In genomic region chr10:48307584-48307983, GRCh38 we compare ENCODE assay signal across 8 cellular contexts. TPM values are rescaled to one million over a fixed set of nuclear protein-coding genes. Genes with fewer than 3 reads are reported as not detected.
A peak's percentile ranks its signal among the peaks of the same experiment; 100 is the strongest.
DNase-seq lines count a peak whose midpoint lies in the region; ATAC-seq and TF ChIP-seq lines count a peak whose summit lies in the region.

No MANE protein-coding gene starts in this region.

- H3K4me1 Mint-ChIP-seq in chondrocyte (ENCODE audit: low read depth) = peaks cover 32% of the 10 kb centered on the region
- H3K4me1 Mint-ChIP-seq in naive thymus-derived CD8-positive, alpha-beta T cell = peaks cover 25 to 46% (median 38%) of the 10 kb centered on the region in 4 donors

- peak overlapping the region; percentile 65 for H3K4me3 Mint-ChIP-seq in chondrocyte (ENCODE audit: unreplicated experiment)
- peak overlapping the region; percentile 76 to 94 (median 86) for H3K4me3 Mint-ChIP-seq in naive thymus-derived CD8-positive, alpha-beta T cell

- peak overlapping the region; percentile 4 for H3K27ac Mint-ChIP-seq in chondrocyte (ENCODE audit: unreplicated experiment)
- H3K27ac Mint-ChIP-seq in naive thymus-derived CD8-positive, alpha-beta T cell = peak overlapping the region; percentile 13 to 94 (median 89)

- H3K4me1 ChIP-seq in BE2C = peaks cover 3% of the 10 kb centered on the region; the same call in 1 of the 2 replicates

- POLR2A ChIA-PET in naive thymus-derived CD8-positive, alpha-beta T cell (lab: Charles Lee) = no interaction called here

- no peaks in the 10 kb centered on the region for H3K27me3 Mint-ChIP-seq in chondrocyte (ENCODE audit: low read depth)
- H3K27me3 Mint-ChIP-seq in naive thymus-derived CD8-positive, alpha-beta T cell = no peaks in the 10 kb centered on the region

- TF ChIP-seq CTCF in BE2C (IDR thresholded peaks at IDR 0.05; ENCODE audit: low read depth, low read length) (no peak), chondrocyte (IDR thresholded peaks at IDR 0.05) (no peak)

- H3K4me3 ChIP-seq in BE2C (ENCODE audit: low read depth, low read length) = peak overlapping the region; percentile 78

- H3K27me3 ChIP-seq in BE2C = no peaks in the 10 kb centered on the region

- H3K36me3 Mint-ChIP-seq in chondrocyte (ENCODE audit: low read depth) = no peaks in the 10 kb centered on the region
- no peaks in the 10 kb centered on the region for H3K36me3 Mint-ChIP-seq in naive thymus-derived CD8-positive, alpha-beta T cell

- DNase-seq in BE2C (no peak), Kasumi-1 (lab: John Stamatoyannopoulos, UW) (peak; percentile 17 to 41), chondrocyte (ENCODE audit: low spot score) (no peak), ureter (ENCODE audit: low spot score) (no peak)
- DNase-seq in naive thymus-derived CD8-positive, alpha-beta T cell = no peak

- no peaks in the 10 kb centered on the region for H3K36me3 ChIP-seq in BE2C

- H3K9me3 ChIP-seq in BE2C = no peaks in the 10 kb centered on the region

- ATAC-seq in naive thymus-derived CD8-positive, alpha-beta T cell = no peak
- no peak for ATAC-seq in GM18870 (IDR thresholded peaks at IDR 0.05; ENCODE audit: unreplicated experiment)
- ATAC-seq in HG02610 (IDR thresholded peaks at IDR 0.05; ENCODE audit: unreplicated experiment) = no peak
- no peak for ATAC-seq in HG02973 (IDR thresholded peaks at IDR 0.05; ENCODE audit: unreplicated experiment)

- H3K9me3 Mint-ChIP-seq in chondrocyte (ENCODE audit: low read depth) = no peaks in the 10 kb centered on the region
- H3K9me3 Mint-ChIP-seq in naive thymus-derived CD8-positive, alpha-beta T cell = no peaks in the 10 kb centered on the region

RNA-seq across cellular contexts. Expression of gene MAPK8, which starts 1.1 kb away (rescaled TPM):
- polyA plus RNA-seq in BE2C (2012; ENCODE audit: insufficient read depth, insufficient read length, low read depth) = 50.2 TPM
- total RNA-seq in chondrocyte = 37.8 to 43.4 TPM (median 41.4 TPM) in 3 replicates
- total RNA-seq in naive thymus-derived CD8-positive, alpha-beta T cell = 10 to 100 TPM; 62.7 to 70.1 TPM
- 10 to 100 TPM; 20.2 to 30.6 (median 25.3) TPM for polyA plus RNA-seq in naive thymus-derived CD8-positive, alpha-beta T cell
- 49.3 TPM for total RNA-seq in ureter

RNA-seq across cellular contexts. Expression of gene FRMPD2, which starts 33.1 kb away (rescaled TPM):
- polyA plus RNA-seq in BE2C (2012; ENCODE audit: insufficient read depth, insufficient read length, low read depth) = not detected
- not detected in 3 replicates for total RNA-seq in chondrocyte
- not detected for total RNA-seq in naive thymus-derived CD8-positive, alpha-beta T cell
- polyA plus RNA-seq in naive thymus-derived CD8-positive, alpha-beta T cell = not detected
- 3.4 TPM for total RNA-seq in ureter

Comparison
In these comparisons a context has a peak if more than half of its experiments do, and no peak if none do; other contexts are left out.
1. DNase-seq: peak in Kasumi-1 (2 of 2); none in BE2C (single experiment), chondrocyte (single experiment), naive thymus-derived CD8-positive, alpha-beta T cell (0 of 10) and ureter (single experiment).